In genomic region chr6:32570363-32570905, GRCh38 we compare ENCODE assay signal across 29 cellular contexts. TPM values are rescaled to one million over a fixed set of nuclear protein-coding genes. Genes with fewer than 3 reads are reported as not detected.
"Had no signal": no experiment of that assay in that cellular context is flagged by ENCODE, and none has a peak within 500 bp of the region (broad histone marks: within the 10 kb centered on the region; RNA-seq: fewer than 3 reads in every experiment).

No MANE protein-coding gene starts in this region.

- H3K4me1 ChIP-seq: lower lobe of right lung, right atrium auricular region, right lobe of liver, suprapubic skin, tibial artery, upper lobe of right lung had no signal

- H3K4me2 ChIP-seq: smooth muscle cell had no signal

- H3K27ac Mint-ChIP-seq: mesothelial cell of epicardium; natural killer cell treated with Interleukin-12 subunit alpha and Interleukin-12 subunit beta and Interleukin-15 and Interleukin-18, amount 100 ng/mL, for 72 hours; progenitor cell of endocrine pancreas; stimulated activated naive CD8-positive, alpha-beta T cell treated with anti-CD3 and anti-CD28 coated beads, Interleukin-15, Interleukin-2, amounts not matched to agents 100 ng/mL and 50 ng/mL, for 24 hours had no signal

- H3K27me3 Mint-ChIP-seq: stimulated activated naive B cell treated with anti-CD40 and anti-IgM and Interleukin-4, amounts not matched to agents 10 μg/mL and 1 μg/mL and 100 μg/mL, for 72 hours had no signal

- H3K36me3 Mint-ChIP-seq: mesothelial cell of epicardium; naive thymus-derived CD4-positive, alpha-beta T cell; natural killer cell treated with Interleukin-12 subunit alpha and Interleukin-12 subunit beta and Interleukin-15 and Interleukin-18, amount 100 ng/mL, for 72 hours; stimulated activated naive B cell treated with anti-CD40 and anti-IgM and Interleukin-4, amounts not matched to agents 10 μg/mL and 1 μg/mL and 100 μg/mL, for 72 hours had no signal

- H3K9me3 Mint-ChIP-seq: natural killer cell treated with Interleukin-12 subunit alpha and Interleukin-12 subunit beta and Interleukin-15 and Interleukin-18, amount 100 ng/mL, for 72 hours; stimulated activated naive B cell treated with anti-CD40 and anti-IgM and Interleukin-4, amounts not matched to agents 10 μg/mL and 1 μg/mL and 100 μg/mL, for 72 hours; stimulated activated naive CD8-positive, alpha-beta T cell treated with anti-CD3 and anti-CD28 coated beads, Interleukin-15, Interleukin-2, amounts not matched to agents 100 ng/mL and 50 ng/mL, for 24 hours had no signal

- H3K9me3 ChIP-seq: lower lobe of right lung, ovary, right atrium auricular region, right lobe of liver, suprapubic skin, thoracic aorta, tibial artery, upper lobe of right lung had no signal

- ATAC-seq: left cardiac atrium; left lobe of liver; lower lobe of right lung; naive thymus-derived CD4-positive, alpha-beta T cell; natural killer cell treated with Interleukin-12 subunit alpha and Interleukin-12 subunit beta and Interleukin-15 and Interleukin-18, amount 100 ng/mL, for 72 hours; right lobe of liver; stimulated activated naive B cell treated with anti-CD40 and anti-IgM and Interleukin-4, amounts not matched to agents 10 μg/mL and 1 μg/mL and 100 μg/mL, for 72 hours; upper lobe of right lung had no signal

- DNase-seq: hippocampal formation; kidney glomerular epithelial cell; left cardiac atrium; lower lobe of right lung; mammary epithelial cell; mesendoderm; naive thymus-derived CD4-positive, alpha-beta T cell; ovary; right lobe of liver; stimulated activated CD4-positive, alpha-beta T cell treated with anti-CD3 and anti-CD28 coated beads, Interleukin-1b, Interleukin-23, amount 100 ng/mL, for 48 hours; stimulated activated CD4-positive, alpha-beta T cell treated with anti-CD3 and anti-CD28 coated beads, Interleukin-2, amount 100 ng/mL, for 48 hours; stimulated activated CD4-positive, alpha-beta T cell treated with anti-CD3 and anti-CD28 coated beads, Interleukin-4, amount 100 ng/mL, for 4 hours; stimulated activated CD8-positive, alpha-beta memory T cell treated with anti-CD3 and anti-CD28 coated beads, Interleukin-4, amount 100 ng/mL, for 48 hours; stimulated activated naive B cell treated with anti-CD40 and anti-IgM and Interleukin-4, amounts not matched to agents 10 μg/mL and 1 μg/mL and 100 μg/mL, for 72 hours; tibial artery; trophoblast cell; upper lobe of right lung had no signal

- H3K4me3 Mint-ChIP-seq: mesothelial cell of epicardium; naive thymus-derived CD4-positive, alpha-beta T cell; natural killer cell treated with Interleukin-12 subunit alpha and Interleukin-12 subunit beta and Interleukin-15 and Interleukin-18, amount 100 ng/mL, for 72 hours; stimulated activated naive CD8-positive, alpha-beta T cell treated with anti-CD3 and anti-CD28 coated beads, Interleukin-15, Interleukin-2, amounts not matched to agents 100 ng/mL and 50 ng/mL, for 24 hours had no signal

- H3K27ac ChIP-seq: lower lobe of right lung, ovary, right atrium auricular region, right lobe of liver, suprapubic skin, thoracic aorta, tibial artery, upper lobe of right lung had no signal

- H3K4me1 Mint-ChIP-seq: mesothelial cell of epicardium had no signal

- H3K4me3 ChIP-seq: lower lobe of right lung, ovary, right atrium auricular region, right lobe of liver, smooth muscle cell, suprapubic skin, thoracic aorta, tibial artery, upper lobe of right lung had no signal

- H3K36me3 ChIP-seq: lower lobe of right lung, ovary, right atrium auricular region, right lobe of liver, suprapubic skin, thoracic aorta, tibial artery, upper lobe of right lung had no signal

- H3K27me3 ChIP-seq: ovary, right atrium auricular region, right lobe of liver, suprapubic skin, tibial artery, upper lobe of right lung had no signal

RNA-seq across cellular contexts. Expression of gene HLA-DRB1, which starts 19.2 kb away (rescaled TPM):
- total RNA-seq: pulmonary artery endothelial cell had no signal
- polyA plus RNA-seq: neural cell had no signal

RNA-seq across cellular contexts. Expression of gene HLA-DRB5, which starts 40.3 kb away (rescaled TPM):
- total RNA-seq: mammary epithelial cell, pulmonary artery endothelial cell had no signal
- polyA plus RNA-seq: keratinocyte, neural cell had no signal
